In genomic region chr4:22508376-22508775, GRCh38 we compare ENCODE assay signal across 19 cellular contexts. TPM values are rescaled to one million over a fixed set of nuclear protein-coding genes. Genes with fewer than 3 reads are reported as not detected.
DNase-seq lines count a peak whose midpoint lies in the region; ATAC-seq and TF ChIP-seq lines count a peak whose summit lies in the region.
"Had no signal": no experiment of that assay in that cellular context is flagged by ENCODE, and none has a peak within 500 bp of the region (broad histone marks: within the 10 kb centered on the region; RNA-seq: fewer than 3 reads in every experiment).

No MANE protein-coding gene starts in this region.

- peaks cover 3 to 18% (median 6%) of the 10 kb centered on the region in 3 experiments; a peak in 5 of 7 replicates for H3K36me3 Mint-ChIP-seq in H9 (ENCODE audit: insufficient read depth in 1 of 3, low read depth in 3 of 3)
- H3K36me3 Mint-ChIP-seq in stimulated activated naive B cell treated with anti-CD40 and anti-IgM and Interleukin-4, amounts not matched to agents 10 μg/mL and 1 μg/mL and 100 μg/mL, for 72 hours, result no peaks in the 10 kb centered on the region
- H3K36me3 Mint-ChIP-seq: CD8-positive, alpha-beta T cell had no signal

- no peak overlapping the region for H3K23ac ChIP-seq in H9 (ENCODE audit: insufficient read length, low read depth, low read length)
- H3K23ac ChIP-seq in mesendoderm (ENCODE audit: low read length), result no peak overlapping the region

- H3K36me3 ChIP-seq in esophagus muscularis mucosa, result no peaks in the 10 kb centered on the region
- no peaks in the 10 kb centered on the region for H3K36me3 ChIP-seq in mesendoderm (ENCODE audit: control insufficient read depth, insufficient read depth, low read length)

- CTCF ChIA-PET in RWPE1 (lab: Yijun Ruan, JAX), result no interaction called here

- H3K9me3 ChIP-seq in H9 (ENCODE audit: control insufficient read depth, low read depth, low read length) (no peaks in the 10 kb centered on the region), esophagus muscularis mucosa (no peaks in the 10 kb centered on the region)

- H3K23me2 ChIP-seq in H9 (ENCODE audit: insufficient read length, low read depth, low read length, poor library complexity, severe bottlenecking), result no peaks in the 10 kb centered on the region

- H3K4me1 Mint-ChIP-seq in H9, result peaks cover 63 to 69% of the 10 kb centered on the region in 2 experiments
- no peaks in the 10 kb centered on the region for H3K4me1 Mint-ChIP-seq in stimulated activated naive B cell treated with anti-CD40 and anti-IgM and Interleukin-4, amounts not matched to agents 10 μg/mL and 1 μg/mL and 100 μg/mL, for 72 hours

- H3K56ac ChIP-seq in H9 (ENCODE audit: insufficient read length, low read depth, low read length), result no peak overlapping the region
- H3K56ac ChIP-seq in mesendoderm (ENCODE audit: low read length), result no peak overlapping the region

- POLR2A ChIA-PET in RWPE1 (lab: Yijun Ruan, JAX; ENCODE audit: low non-redundant PET), result no interaction called here

- H3K9me3 Mint-ChIP-seq in H9, result no peaks in the 10 kb centered on the region
- no peaks in the 10 kb centered on the region for H3K9me3 Mint-ChIP-seq in stimulated activated naive B cell treated with anti-CD40 and anti-IgM and Interleukin-4, amounts not matched to agents 10 μg/mL and 1 μg/mL and 100 μg/mL, for 72 hours
- H3K9me3 Mint-ChIP-seq: CD8-positive, alpha-beta T cell had no signal

- H3K4me1 ChIP-seq in H9 (ENCODE audit: insufficient read depth, low read length), result peaks cover 19% of the 10 kb centered on the region; the same call in 1 of the 2 replicates
- peaks cover 6 to 54% (median 17%) of the 10 kb centered on the region in 4 donors for H3K4me1 ChIP-seq in esophagus muscularis mucosa
- H3K4me1 ChIP-seq in mesendoderm (ENCODE audit: control insufficient read depth, low read depth, low read length), result peaks cover 25% of the 10 kb centered on the region

- no peak overlapping the region for H3K18ac ChIP-seq in H9 (ENCODE audit: insufficient read length, low read depth, low read length)
- H3K18ac ChIP-seq in mesendoderm (ENCODE audit: low read length), result no peak overlapping the region

- H3K27me3 ChIP-seq in H9 (ENCODE audit: insufficient read depth, low read length) (no peaks in the 10 kb centered on the region), esophagus muscularis mucosa (no peaks in the 10 kb centered on the region), mesendoderm (ENCODE audit: insufficient read depth, low read length, poor library complexity) (no peaks in the 10 kb centered on the region)
- H3K27me3 ChIP-seq: BLaER1 had no signal

- H4K91ac ChIP-seq in H9 (ENCODE audit: insufficient read length, low read depth, low read length), result no peak overlapping the region

- WGBS in H9 (ENCODE audit: extremely low coverage, insufficient read length, low lambda C conversion rate), result no CpG with 5 or more reads among the region's 3 CpGs
- WGBS in esophagus muscularis mucosa, result 66% methylated on average over 3 of the region's 3 CpGs
- no CpG with 5 or more reads among the region's 3 CpGs for WGBS in mesendoderm (ENCODE audit: extremely low coverage, insufficient coverage, low lambda C conversion rate)

- peaks cover 9% of the 10 kb centered on the region for H3K79me1 ChIP-seq in H9 (ENCODE audit: insufficient read depth, low read depth, low read length, poor library complexity, severe bottlenecking)
- peaks cover 19% of the 10 kb centered on the region for H3K79me1 ChIP-seq in mesendoderm (ENCODE audit: low read length)

- H4K8ac ChIP-seq in H9 (replicated peaks; ENCODE audit: insufficient read length, low read depth, low read length) (no peak overlapping the region), mesendoderm (ENCODE audit: low read depth, low read length) (no peak overlapping the region)

- H3K79me2 ChIP-seq in H9 (ENCODE audit: insufficient read depth, low read length) (peaks cover 63% of the 10 kb centered on the region; the same call in 1 of the 2 replicates), mesendoderm (ENCODE audit: control insufficient read depth, insufficient read depth, low read length) (peaks cover 89% of the 10 kb centered on the region)

- no peak overlapping the region for H2AK5ac ChIP-seq in H9 (ENCODE audit: insufficient read length, low read length)
- no peak overlapping the region for H2AK5ac ChIP-seq in mesendoderm (ENCODE audit: low read length)

- H4K5ac ChIP-seq in H9 (ENCODE audit: insufficient read length, low read depth, low read length) (no peak overlapping the region), mesendoderm (ENCODE audit: low read length) (no peak overlapping the region)

- H3K9ac ChIP-seq in H9 (ENCODE audit: extremely low read depth, insufficient read length, low read length) (no peak overlapping the region), mesendoderm (ENCODE audit: low read length) (no peak overlapping the region)
- H3K9ac ChIP-seq: BLaER1 had no signal

- no peak overlapping the region for H2AFZ ChIP-seq in H9 (ENCODE audit: low read length)

- H2BK5ac ChIP-seq in H9 (ENCODE audit: insufficient read length, low read length) (no peak overlapping the region), mesendoderm (ENCODE audit: low read length) (no peak overlapping the region)

- H3T11ph ChIP-seq in H9 (ENCODE audit: low read length), result no peak overlapping the region

- no peaks in the 10 kb centered on the region for H3K27me3 Mint-ChIP-seq in H9 (ENCODE audit: low read depth)
- peaks cover 7 to 8% of the 10 kb centered on the region in 2 donors for H3K27me3 Mint-ChIP-seq in stimulated activated naive B cell treated with anti-CD40 and anti-IgM and Interleukin-4, amounts not matched to agents 10 μg/mL and 1 μg/mL and 100 μg/mL, for 72 hours

- TF ChIP-seq POLR2A in esophagus muscularis mucosa (IDR thresholded peaks at IDR 0.05; ENCODE audit: low read depth), result no peak

- no peak overlapping the region for H3K14ac ChIP-seq in H9 (ENCODE audit: insufficient read depth, low read length)

- H3K4ac ChIP-seq in H9 (ENCODE audit: low read depth, low read length), result no peak overlapping the region
- H3K4ac ChIP-seq in mesendoderm (ENCODE audit: low read depth, low read length), result no peak overlapping the region

- H3K4me2 ChIP-seq in H9 (ENCODE audit: insufficient read depth, insufficient read length, low read length) (no peak overlapping the region), mesendoderm (ENCODE audit: low read length) (no peak overlapping the region)
- H3K4me2 ChIP-seq: BLaER1 had no signal

- H3K4me3 ChIP-seq in esophagus muscularis mucosa (no peak overlapping the region), mesendoderm (ENCODE audit: low read length) (no peak overlapping the region)
- H3K4me3 ChIP-seq: BLaER1 had no signal

- no peak for TF ChIP-seq EP300 in esophagus muscularis mucosa (IDR thresholded peaks at IDR 0.05)

- intact Hi-C loops in esophagus muscularis mucosa (cut with DNase I), result no loop called here

- no peak overlapping the region for H2BK120ac ChIP-seq in H9 (ENCODE audit: low read depth, low read length, poor library complexity, severe bottlenecking)
- no peak overlapping the region for H2BK120ac ChIP-seq in mesendoderm (ENCODE audit: low read depth, low read length)

- DNase-seq in H9 (no peak), RWPE1 (ENCODE audit: low spot score) (no peak), esophagus muscularis mucosa (ENCODE audit: extremely low spot score) (peak; percentile 86), mesendoderm (peak; percentile 43), HuH-7 (ENCODE audit: low spot score) (no peak)
- DNase-seq in stimulated activated naive B cell treated with anti-CD40 and anti-IgM and Interleukin-4, amounts not matched to agents 10 μg/mL and 1 μg/mL and 100 μg/mL, for 72 hours, result no peak
- DNase-seq: CD8-positive, alpha-beta T cell; DMS79; NCI-H1105; NCI-H1694 treated with DMSO at 0.1 percent for 48 hours; NCI-H2107; NCI-H510A; NCI-H748 treated with DMSO at 0.1 percent for 48 hours; NK-92 treated with Interleukin-12 subunit alpha and Interleukin-12 subunit beta, amount 100 ng/mL, for 24 hours; SIG-M5 had no signal

- H2BK15ac ChIP-seq in H9 (ENCODE audit: low read depth, low read length), result no peak overlapping the region
- no peak overlapping the region for H2BK15ac ChIP-seq in mesendoderm (replicated peaks; ENCODE audit: low read depth)

- no peak for ATAC-seq in HG03342 (IDR thresholded peaks at IDR 0.05; ENCODE audit: unreplicated experiment)
- ATAC-seq in HG03457 (IDR thresholded peaks at IDR 0.05; ENCODE audit: unreplicated experiment), result no peak
- ATAC-seq in stimulated activated naive B cell treated with anti-CD40 and anti-IgM and Interleukin-4, amounts not matched to agents 10 μg/mL and 1 μg/mL and 100 μg/mL, for 72 hours (replicated peaks), result no peak
- ATAC-seq: CD8-positive, alpha-beta T cell; HepG2 had no signal

- H2BK20ac ChIP-seq in H9 (ENCODE audit: low read depth, low read length, poor library complexity, severe bottlenecking), result no peak overlapping the region

- TF ChIP-seq CTCF in H9 (conservative IDR thresholded peaks at IDR 0.05) (no peak), RWPE1 (conservative IDR thresholded peaks at IDR 0.05; ENCODE audit: low read depth) (no peak), esophagus muscularis mucosa (IDR thresholded peaks at IDR 0.05) (no peak)

- peak overlapping the region; percentile 6 to 88 (median 75); a peak in 6 of 7 replicates for H3K27ac Mint-ChIP-seq in H9
- no peak overlapping the region for H3K27ac Mint-ChIP-seq in stimulated activated naive B cell treated with anti-CD40 and anti-IgM and Interleukin-4, amounts not matched to agents 10 μg/mL and 1 μg/mL and 100 μg/mL, for 72 hours
- H3K27ac Mint-ChIP-seq: CD8-positive, alpha-beta T cell had no signal

- H3K4me3 Mint-ChIP-seq in H9, result no peak overlapping the region
- H3K4me3 Mint-ChIP-seq in stimulated activated naive B cell treated with anti-CD40 and anti-IgM and Interleukin-4, amounts not matched to agents 10 μg/mL and 1 μg/mL and 100 μg/mL, for 72 hours, result no peak overlapping the region
- H3K4me3 Mint-ChIP-seq: CD8-positive, alpha-beta T cell had no signal

- H3K27ac ChIP-seq in H9 (ENCODE audit: insufficient read length, low read depth, low read length), result no peak overlapping the region
- H3K27ac ChIP-seq in RWPE1, result peak overlapping the region; percentile 20
- no peak overlapping the region for H3K27ac ChIP-seq in esophagus muscularis mucosa (replicated peaks in 1 of 4)
- H3K27ac ChIP-seq in mesendoderm (ENCODE audit: low read depth, low read length), result no peak overlapping the region
- H3K27ac ChIP-seq: BLaER1 had no signal

- no peak overlapping the region for H2BK12ac ChIP-seq in H9 (ENCODE audit: insufficient read length, low read depth, low read length)

- peaks cover 3% of the 10 kb centered on the region for H4K20me1 ChIP-seq in H9 (ENCODE audit: control insufficient read depth, insufficient read depth, insufficient read length)

RNA-seq across cellular contexts. Expression of gene ADGRA3, which starts 7.5 kb away (rescaled TPM):
- total RNA-seq in H9 (2021) (54.4 and 56.5 TPM in 2 replicates), esophagus muscularis mucosa (10 to 100 TPM; 24.9 to 41.0 (median 35.3) TPM)
- polyA plus RNA-seq in mesendoderm (2013, experiment 1 of 2), result 43.1 TPM
- polyA plus RNA-seq in mesendoderm (2013, experiment 2 of 2), result 41.8 TPM

Comparison
In these comparisons a context has a peak if more than half of its experiments do, and no peak if none do; other contexts are left out.
1. DNase-seq: peak in esophagus muscularis mucosa (single experiment) and mesendoderm (single experiment); none in H9 (single experiment), RWPE1 (single experiment), stimulated activated naive B cell treated with anti-CD40 and anti-IgM and Interleukin-4, amounts not matched to agents 10 μg/mL and 1 μg/mL and 100 μg/mL, for 72 hours (single experiment) and HuH-7 (single experiment).